In the genomic region with DNA sequence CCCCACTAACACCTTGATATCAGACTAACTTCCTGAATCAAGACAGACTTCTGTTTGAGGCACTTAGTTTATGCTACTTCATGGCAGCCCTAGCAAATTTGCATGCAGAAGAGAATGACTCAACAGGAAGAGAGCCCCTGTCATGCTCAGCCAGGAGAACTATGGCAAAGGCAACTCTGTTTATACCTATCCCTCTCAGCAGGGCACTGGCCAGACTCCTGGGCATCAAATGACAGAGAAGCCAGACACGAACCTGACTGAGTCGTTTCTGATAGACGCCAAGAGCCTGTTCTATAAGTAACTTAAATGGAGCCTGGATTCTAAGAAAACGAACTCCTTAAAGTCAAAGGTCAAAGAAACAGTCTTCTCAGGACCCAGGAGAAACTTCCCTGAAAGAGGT, we compare ENCODE assay signal across 1 cellular context.
TF ChIP-seq lines count a peak whose summit lies in the region.

No MANE protein-coding gene starts in this region.

TF ChIP-seq in SK-N-SH, 30 proteins besides CTCF, POLR2A, EP300 and RAD21 (continued from another document):
- TF ChIP-seq, protein P1, sequence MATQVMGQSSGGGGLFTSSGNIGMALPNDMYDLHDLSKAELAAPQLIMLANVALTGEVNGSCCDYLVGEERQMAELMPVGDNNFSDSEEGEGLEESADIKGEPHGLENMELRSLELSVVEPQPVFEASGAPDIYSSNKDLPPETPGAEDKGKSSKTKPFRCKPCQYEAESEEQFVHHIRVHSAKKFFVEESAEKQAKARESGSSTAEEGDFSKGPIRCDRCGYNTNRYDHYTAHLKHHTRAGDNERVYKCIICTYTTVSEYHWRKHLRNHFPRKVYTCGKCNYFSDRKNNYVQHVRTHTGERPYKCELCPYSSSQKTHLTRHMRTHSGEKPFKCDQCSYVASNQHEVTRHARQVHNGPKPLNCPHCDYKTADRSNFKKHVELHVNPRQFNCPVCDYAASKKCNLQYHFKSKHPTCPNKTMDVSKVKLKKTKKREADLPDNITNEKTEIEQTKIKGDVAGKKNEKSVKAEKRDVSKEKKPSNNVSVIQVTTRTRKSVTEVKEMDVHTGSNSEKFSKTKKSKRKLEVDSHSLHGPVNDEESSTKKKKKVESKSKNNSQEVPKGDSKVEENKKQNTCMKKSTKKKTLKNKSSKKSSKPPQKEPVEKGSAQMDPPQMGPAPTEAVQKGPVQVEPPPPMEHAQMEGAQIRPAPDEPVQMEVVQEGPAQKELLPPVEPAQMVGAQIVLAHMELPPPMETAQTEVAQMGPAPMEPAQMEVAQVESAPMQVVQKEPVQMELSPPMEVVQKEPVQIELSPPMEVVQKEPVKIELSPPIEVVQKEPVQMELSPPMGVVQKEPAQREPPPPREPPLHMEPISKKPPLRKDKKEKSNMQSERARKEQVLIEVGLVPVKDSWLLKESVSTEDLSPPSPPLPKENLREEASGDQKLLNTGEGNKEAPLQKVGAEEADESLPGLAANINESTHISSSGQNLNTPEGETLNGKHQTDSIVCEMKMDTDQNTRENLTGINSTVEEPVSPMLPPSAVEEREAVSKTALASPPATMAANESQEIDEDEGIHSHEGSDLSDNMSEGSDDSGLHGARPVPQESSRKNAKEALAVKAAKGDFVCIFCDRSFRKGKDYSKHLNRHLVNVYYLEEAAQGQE (IDR thresholded peaks at IDR 0.05; ENCODE audit: low read depth, low read length): no peak
- no peak for TF ChIP-seq CHD2 (IDR thresholded peaks at IDR 0.05; ENCODE audit: low read length, partially characterized antibody)
- TF ChIP-seq RCOR1 (IDR thresholded peaks at IDR 0.05; ENCODE audit: low read length): no peak
- TF ChIP-seq, protein P2, sequence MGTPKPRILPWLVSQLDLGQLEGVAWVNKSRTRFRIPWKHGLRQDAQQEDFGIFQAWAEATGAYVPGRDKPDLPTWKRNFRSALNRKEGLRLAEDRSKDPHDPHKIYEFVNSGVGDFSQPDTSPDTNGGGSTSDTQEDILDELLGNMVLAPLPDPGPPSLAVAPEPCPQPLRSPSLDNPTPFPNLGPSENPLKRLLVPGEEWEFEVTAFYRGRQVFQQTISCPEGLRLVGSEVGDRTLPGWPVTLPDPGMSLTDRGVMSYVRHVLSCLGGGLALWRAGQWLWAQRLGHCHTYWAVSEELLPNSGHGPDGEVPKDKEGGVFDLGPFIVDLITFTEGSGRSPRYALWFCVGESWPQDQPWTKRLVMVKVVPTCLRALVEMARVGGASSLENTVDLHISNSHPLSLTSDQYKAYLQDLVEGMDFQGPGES (IDR thresholded peaks at IDR 0.05; ENCODE audit: low read depth, low read length): no peak
- TF ChIP-seq NFIC (IDR thresholded peaks at IDR 0.05; ENCODE audit: borderline replicate concordance): no peak
- TF ChIP-seq, protein P3, sequence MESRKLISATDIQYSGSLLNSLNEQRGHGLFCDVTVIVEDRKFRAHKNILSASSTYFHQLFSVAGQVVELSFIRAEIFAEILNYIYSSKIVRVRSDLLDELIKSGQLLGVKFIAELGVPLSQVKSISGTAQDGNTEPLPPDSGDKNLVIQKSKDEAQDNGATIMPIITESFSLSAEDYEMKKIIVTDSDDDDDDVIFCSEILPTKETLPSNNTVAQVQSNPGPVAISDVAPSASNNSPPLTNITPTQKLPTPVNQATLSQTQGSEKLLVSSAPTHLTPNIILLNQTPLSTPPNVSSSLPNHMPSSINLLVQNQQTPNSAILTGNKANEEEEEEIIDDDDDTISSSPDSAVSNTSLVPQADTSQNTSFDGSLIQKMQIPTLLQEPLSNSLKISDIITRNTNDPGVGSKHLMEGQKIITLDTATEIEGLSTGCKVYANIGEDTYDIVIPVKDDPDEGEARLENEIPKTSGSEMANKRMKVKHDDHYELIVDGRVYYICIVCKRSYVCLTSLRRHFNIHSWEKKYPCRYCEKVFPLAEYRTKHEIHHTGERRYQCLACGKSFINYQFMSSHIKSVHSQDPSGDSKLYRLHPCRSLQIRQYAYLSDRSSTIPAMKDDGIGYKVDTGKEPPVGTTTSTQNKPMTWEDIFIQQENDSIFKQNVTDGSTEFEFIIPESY (IDR thresholded peaks at IDR 0.05; ENCODE audit: borderline replicate concordance, low read depth): no peak
